Comparison of ENCODE assay signal across 1 cellular context in the genomic region with DNA sequence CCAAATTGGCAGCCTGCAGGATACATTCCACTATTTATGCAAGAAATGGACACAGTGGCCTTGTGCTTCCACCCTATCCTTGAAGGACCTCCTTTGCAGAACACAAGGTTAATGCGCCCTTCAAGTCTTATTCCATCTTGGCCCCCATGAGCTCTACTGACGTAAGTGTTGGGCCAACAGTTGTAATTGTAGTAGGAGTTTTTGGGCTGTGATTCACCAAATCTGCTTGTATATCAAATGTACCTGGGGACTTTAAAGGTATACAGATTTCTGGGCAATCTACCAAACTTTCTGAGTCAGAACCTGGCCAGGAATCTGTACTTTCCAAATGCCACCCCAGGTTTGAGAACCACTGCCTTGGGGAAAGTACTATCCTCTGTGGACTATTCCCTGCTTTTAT.
TF ChIP-seq lines count a peak whose summit lies in the region.

No MANE protein-coding gene starts in this region.

TF ChIP-seq in GM23338, 12 proteins besides CTCF, POLR2A, EP300 and RAD21 (continued from another document):
- TF ChIP-seq, protein P1, sequence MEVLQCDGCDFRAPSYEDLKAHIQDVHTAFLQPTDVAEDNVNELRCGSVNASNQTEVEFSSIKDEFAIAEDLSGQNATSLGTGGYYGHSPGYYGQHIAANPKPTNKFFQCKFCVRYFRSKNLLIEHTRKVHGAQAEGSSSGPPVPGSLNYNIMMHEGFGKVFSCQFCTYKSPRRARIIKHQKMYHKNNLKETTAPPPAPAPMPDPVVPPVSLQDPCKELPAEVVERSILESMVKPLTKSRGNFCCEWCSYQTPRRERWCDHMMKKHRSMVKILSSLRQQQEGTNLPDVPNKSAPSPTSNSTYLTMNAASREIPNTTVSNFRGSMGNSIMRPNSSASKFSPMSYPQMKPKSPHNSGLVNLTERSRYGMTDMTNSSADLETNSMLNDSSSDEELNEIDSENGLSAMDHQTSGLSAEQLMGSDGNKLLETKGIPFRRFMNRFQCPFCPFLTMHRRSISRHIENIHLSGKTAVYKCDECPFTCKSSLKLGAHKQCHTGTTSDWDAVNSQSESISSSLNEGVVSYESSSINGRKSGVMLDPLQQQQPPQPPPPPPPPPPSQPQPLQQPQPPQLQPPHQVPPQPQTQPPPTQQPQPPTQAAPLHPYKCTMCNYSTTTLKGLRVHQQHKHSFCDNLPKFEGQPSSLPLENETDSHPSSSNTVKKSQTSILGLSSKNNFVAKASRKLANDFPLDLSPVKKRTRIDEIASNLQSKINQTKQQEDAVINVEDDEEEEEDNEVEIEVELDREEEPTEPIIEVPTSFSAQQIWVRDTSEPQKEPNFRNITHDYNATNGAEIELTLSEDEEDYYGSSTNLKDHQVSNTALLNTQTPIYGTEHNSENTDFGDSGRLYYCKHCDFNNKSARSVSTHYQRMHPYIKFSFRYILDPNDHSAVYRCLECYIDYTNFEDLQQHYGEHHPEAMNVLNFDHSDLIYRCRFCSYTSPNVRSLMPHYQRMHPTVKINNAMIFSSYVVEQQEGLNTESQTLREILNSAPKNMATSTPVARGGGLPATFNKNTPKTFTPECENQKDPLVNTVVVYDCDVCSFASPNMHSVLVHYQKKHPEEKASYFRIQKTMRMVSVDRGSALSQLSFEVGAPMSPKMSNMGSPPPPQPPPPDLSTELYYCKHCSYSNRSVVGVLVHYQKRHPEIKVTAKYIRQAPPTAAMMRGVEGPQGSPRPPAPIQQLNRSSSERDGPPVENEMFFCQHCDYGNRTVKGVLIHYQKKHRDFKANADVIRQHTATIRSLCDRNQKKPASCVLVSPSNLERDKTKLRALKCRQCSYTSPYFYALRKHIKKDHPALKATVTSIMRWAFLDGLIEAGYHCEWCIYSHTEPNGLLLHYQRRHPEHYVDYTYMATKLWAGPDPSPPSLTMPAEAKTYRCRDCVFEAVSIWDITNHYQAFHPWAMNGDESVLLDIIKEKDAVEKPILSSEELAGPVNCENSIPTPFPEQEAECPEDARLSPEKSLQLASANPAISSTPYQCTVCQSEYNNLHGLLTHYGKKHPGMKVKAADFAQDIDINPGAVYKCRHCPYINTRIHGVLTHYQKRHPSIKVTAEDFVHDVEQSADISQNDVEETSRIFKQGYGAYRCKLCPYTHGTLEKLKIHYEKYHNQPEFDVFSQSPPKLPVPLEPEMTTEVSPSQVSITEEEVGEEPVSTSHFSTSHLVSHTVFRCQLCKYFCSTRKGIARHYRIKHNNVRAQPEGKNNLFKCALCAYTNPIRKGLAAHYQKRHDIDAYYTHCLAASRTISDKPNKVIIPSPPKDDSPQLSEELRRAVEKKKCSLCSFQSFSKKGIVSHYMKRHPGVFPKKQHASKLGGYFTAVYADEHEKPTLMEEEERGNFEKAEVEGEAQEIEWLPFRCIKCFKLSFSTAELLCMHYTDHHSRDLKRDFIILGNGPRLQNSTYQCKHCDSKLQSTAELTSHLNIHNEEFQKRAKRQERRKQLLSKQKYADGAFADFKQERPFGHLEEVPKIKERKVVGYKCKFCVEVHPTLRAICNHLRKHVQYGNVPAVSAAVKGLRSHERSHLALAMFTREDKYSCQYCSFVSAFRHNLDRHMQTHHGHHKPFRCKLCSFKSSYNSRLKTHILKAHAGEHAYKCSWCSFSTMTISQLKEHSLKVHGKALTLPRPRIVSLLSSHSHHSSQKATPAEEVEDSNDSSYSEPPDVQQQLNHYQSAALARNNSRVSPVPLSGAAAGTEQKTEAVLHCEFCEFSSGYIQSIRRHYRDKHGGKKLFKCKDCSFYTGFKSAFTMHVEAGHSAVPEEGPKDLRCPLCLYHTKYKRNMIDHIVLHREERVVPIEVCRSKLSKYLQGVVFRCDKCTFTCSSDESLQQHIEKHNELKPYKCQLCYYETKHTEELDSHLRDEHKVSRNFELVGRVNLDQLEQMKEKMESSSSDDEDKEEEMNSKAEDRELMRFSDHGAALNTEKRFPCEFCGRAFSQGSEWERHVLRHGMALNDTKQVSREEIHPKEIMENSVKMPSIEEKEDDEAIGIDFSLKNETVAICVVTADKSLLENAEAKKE (CRISPR knock-in tag; IDR thresholded peaks at IDR 0.05) = no peak
- TF ChIP-seq ZNF331 (CRISPR knock-in tag; IDR thresholded peaks at IDR 0.05; ENCODE audit: low read depth) = no peak
- no peak for TF ChIP-seq EZH2phosphoT487 (IDR thresholded peaks at IDR 0.05; ENCODE audit: unreplicated experiment)
- no peak for TF ChIP-seq NANOG (IDR thresholded peaks at IDR 0.05; ENCODE audit: borderline replicate concordance)
